Comparison of ENCODE assay signal across 31 cellular contexts in the genomic region with DNA sequence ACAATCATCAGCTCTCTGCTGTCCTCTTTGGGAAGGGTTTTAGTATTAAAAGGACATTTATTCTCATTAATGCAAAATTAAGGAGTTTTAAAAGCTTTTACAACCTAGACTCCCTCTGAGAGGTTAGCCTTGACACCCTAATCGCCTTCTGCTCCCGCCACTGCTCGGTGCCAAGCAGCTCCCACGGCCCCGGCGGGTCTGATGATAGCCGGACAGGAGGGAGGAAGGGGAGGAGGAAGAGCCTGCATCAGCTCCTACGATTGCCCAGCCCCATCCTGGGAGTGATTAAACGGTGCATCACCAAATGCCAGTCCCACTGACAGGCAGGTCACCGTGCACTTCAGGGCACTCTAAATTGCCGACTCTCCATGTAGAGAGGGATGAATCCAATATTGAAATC.
"Had no signal": no experiment of that assay in that cellular context is flagged by ENCODE, and none has a peak within 500 bp of the region (broad histone marks: within the 10 kb centered on the region; RNA-seq: fewer than 3 reads in every experiment).

No MANE protein-coding gene starts in this region.

- H3K4me1 ChIP-seq: SJSA1 had no signal

- DNase-seq: activated CD4-positive, alpha-beta memory T cell treated with anti-CD3 and anti-CD28 coated beads, Interleukin-2, amount 10 ng/mL, durations not matched to agents 7 days and 5 days; activated CD4-positive, alpha-beta T cell treated with anti-CD3 and anti-CD28 coated beads for 1 hour; activated CD4-positive, alpha-beta T cell treated with anti-CD3 and anti-CD28 coated beads for 48 hours; activated CD4-positive, CD25-positive, alpha-beta regulatory T cell; activated CD8-positive, alpha-beta memory T cell treated with anti-CD3 and anti-CD28 coated beads for 24 hours; activated CD8-positive, alpha-beta memory T cell treated with anti-CD3 and anti-CD28 coated beads, Interleukin-2, amount 10 ng/mL, durations not matched to agents 7 days and 5 days; activated CD8-positive, alpha-beta memory T cell treated with anti-CD3 and anti-CD28 coated beads, Interleukin-2, amount 50 U/mL, for 48 hours; activated effector memory CD4-positive, alpha-beta T cell treated with anti-CD3 and anti-CD28 coated beads, Interleukin-2, amount 50 U/mL, for 16 hours; activated naive CD4-positive, alpha-beta T cell; activated naive CD4-positive, alpha-beta T cell treated with anti-CD3 and anti-CD28 coated beads, Interleukin-2, amount 50 U/mL, for 16 hours; activated naive CD8-positive, alpha-beta T cell treated with anti-CD3 and anti-CD28 coated beads for 36 hours; activated T-cell treated with anti-CD3 and anti-CD28 coated beads, Interleukin-2, amount 50 U/mL, for 72 hours; amniotic stem cell; aorta; brain microvascular endothelial cell; NCI-H1105; NCI-H1417 treated with DMSO at 0.1 percent for 48 hours; NCI-H187 treated with DMSO at 0.1 percent for 48 hours; NCI-H2081; NCI-H345; NCI-H524 treated with DMSO at 0.1 percent for 48 hours; SHP77 treated with DMSO at 0.1 percent for 48 hours; SW 1271; T-helper 1 cell; T-helper 2 cell; T-helper 9 cell; WERI-Rb-1 had no signal

- H3K27me3 ChIP-seq: brain microvascular endothelial cell, SJSA1 had no signal

- H3K9ac ChIP-seq: KMS-11 had no signal

- ATAC-seq: activated CD8-positive, alpha-beta memory T cell treated with anti-CD3 and anti-CD28 coated beads, Interleukin-2, amount 10 ng/mL, durations not matched to agents 7 days and 5 days; activated T-cell treated with anti-CD3 and anti-CD28 coated beads, Interleukin-2, amount 50 U/mL, for 72 hours; activated T-helper 17 cell treated with anti-CD3 and anti-CD28 coated beads, Interleukin-2, amount 50 U/mL, for 72 hours; Panc1 had no signal

- H3K4me3 ChIP-seq: SJSA1 had no signal

- H3K4me2 ChIP-seq: KMS-11 had no signal

- H3K27ac ChIP-seq: brain microvascular endothelial cell, KMS-11, SJSA1, WERI-Rb-1 had no signal

- H3K9me3 ChIP-seq: SJSA1 had no signal
